Comparison of ENCODE assay signal across 21 cellular contexts in genomic region chr17:80878876-80879722, GRCh38.
DNase-seq lines count a peak whose midpoint lies in the region; ATAC-seq and TF ChIP-seq lines count a peak whose summit lies in the region.
"Had no signal": no experiment of that assay in that cellular context is flagged by ENCODE, and none has a peak within 500 bp of the region (broad histone marks: within the 10 kb centered on the region; RNA-seq: fewer than 3 reads in every experiment).

No MANE protein-coding gene starts in this region.

- TF ChIP-seq CTCF in CD14-positive monocyte (IDR thresholded peaks at IDR 0.05), result no peak

- no peaks in the 10 kb centered on the region for H3K9me3 Mint-ChIP-seq in activated CD4-positive, alpha-beta memory T cell treated with anti-CD3 and anti-CD28 coated beads, Interleukin-2, amount 10 ng/mL, durations not matched to agents 7 days and 5 days
- no peaks in the 10 kb centered on the region for H3K9me3 Mint-ChIP-seq in activated CD4-positive, alpha-beta memory T cell treated with anti-CD3 and anti-CD28 coated beads for 36 hours
- peaks cover 0 to 2% (median 0%) of the 10 kb centered on the region in 7 donors for H3K9me3 Mint-ChIP-seq in CD14-positive monocyte
- no peaks in the 10 kb centered on the region for H3K9me3 Mint-ChIP-seq in activated T-helper 17 cell treated with anti-CD3 and anti-CD28 coated beads, Interleukin-2, amount 50 U/mL, for 72 hours
- H3K9me3 Mint-ChIP-seq: CD4-positive, CD25-positive, alpha-beta regulatory T cell; dendritic cell treated with granulocyte-macrophage colony-stimulating factor and Interleukin-4, amounts not matched to agents 40 ng/mL and 50 ng/mL, for 4 days; type B pancreatic cell had no signal

- DNase-seq in activated CD4-positive, alpha-beta memory T cell treated with anti-CD3 and anti-CD28 coated beads, Interleukin-2, amount 10 ng/mL, durations not matched to agents 7 days and 5 days, result no peak
- DNase-seq in activated CD4-positive, alpha-beta memory T cell treated with anti-CD3 and anti-CD28 coated beads for 36 hours, result no peak
- peak; percentile 42 for DNase-seq in CD14-positive monocyte (ENCODE audit: low spot score)
- DNase-seq in mesenteric fat pad (ENCODE audit: low spot score), result peak; percentile 89
- DNase-seq in amniotic stem cell (lab: John Stamatoyannopoulos, UW), result no peak
- DNase-seq in HCEC 1CT, result no peak
- DNase-seq in OCI-M2 (lab: John Stamatoyannopoulos, UW; ENCODE audit: unreplicated experiment), result no peak
- DNase-seq: activated gamma-delta T cell; brain microvascular endothelial cell; CD4-positive, CD25-positive, alpha-beta regulatory T cell; foreskin fibroblast; NCI-H1436; NCI-H2171 treated with DMSO at 0.1 percent for 48 hours; NCI-H774; PC-9; SK-N-SH; stimulated activated naive CD4-positive, alpha-beta T cell had no signal

- H3K27ac Mint-ChIP-seq in activated CD4-positive, alpha-beta memory T cell treated with anti-CD3 and anti-CD28 coated beads, Interleukin-2, amount 10 ng/mL, durations not matched to agents 7 days and 5 days, result peak overlapping the region; percentile 100
- no peak overlapping the region for H3K27ac Mint-ChIP-seq in activated CD4-positive, alpha-beta memory T cell treated with anti-CD3 and anti-CD28 coated beads for 36 hours
- peak overlapping the region in 1 of 7 donors; percentile 23 for H3K27ac Mint-ChIP-seq in CD14-positive monocyte
- peak overlapping the region; percentile 98 for H3K27ac Mint-ChIP-seq in activated T-helper 17 cell treated with anti-CD3 and anti-CD28 coated beads, Interleukin-2, amount 50 U/mL, for 72 hours
- H3K27ac Mint-ChIP-seq: type B pancreatic cell had no signal

- CTCF ChIA-PET in activated CD4-positive, alpha-beta memory T cell treated with anti-CD3 and anti-CD28 coated beads, Interleukin-2, amount 10 ng/mL, durations not matched to agents 7 days and 5 days (lab: Charles Lee), result interaction anchor here (1.7 kb wide), 1 partner anchor 23 kb away, joined by 7 read pairs; no protein-coding TSS in a partner anchor
- CTCF ChIA-PET in activated CD4-positive, alpha-beta memory T cell treated with anti-CD3 and anti-CD28 coated beads for 36 hours (lab: Charles Lee), result interaction anchor here (1.3 kb wide), 1 partner anchor 11 kb away, joined by 4 read pairs; no protein-coding TSS in a partner anchor

- peaks cover 50% of the 10 kb centered on the region for H3K4me1 Mint-ChIP-seq in activated CD4-positive, alpha-beta memory T cell treated with anti-CD3 and anti-CD28 coated beads, Interleukin-2, amount 10 ng/mL, durations not matched to agents 7 days and 5 days
- H3K4me1 Mint-ChIP-seq in activated CD4-positive, alpha-beta memory T cell treated with anti-CD3 and anti-CD28 coated beads for 36 hours (ENCODE audit: low read depth), result peaks cover 36% of the 10 kb centered on the region
- H3K4me1 Mint-ChIP-seq in CD14-positive monocyte, result peaks cover 18% of the 10 kb centered on the region
- peaks cover 28% of the 10 kb centered on the region for H3K4me1 Mint-ChIP-seq in activated T-helper 17 cell treated with anti-CD3 and anti-CD28 coated beads, Interleukin-2, amount 50 U/mL, for 72 hours

- peaks cover 56% of the 10 kb centered on the region for H3K36me3 Mint-ChIP-seq in activated CD4-positive, alpha-beta memory T cell treated with anti-CD3 and anti-CD28 coated beads, Interleukin-2, amount 10 ng/mL, durations not matched to agents 7 days and 5 days (ENCODE audit: low read depth)
- peaks cover 39% of the 10 kb centered on the region for H3K36me3 Mint-ChIP-seq in activated CD4-positive, alpha-beta memory T cell treated with anti-CD3 and anti-CD28 coated beads for 36 hours
- peaks cover 49 to 53% of the 10 kb centered on the region in 2 donors for H3K36me3 Mint-ChIP-seq in CD14-positive monocyte
- H3K36me3 Mint-ChIP-seq in activated T-helper 17 cell treated with anti-CD3 and anti-CD28 coated beads, Interleukin-2, amount 50 U/mL, for 72 hours (ENCODE audit: low read depth), result peaks cover 74% of the 10 kb centered on the region

- intact Hi-C loops in activated CD4-positive, alpha-beta memory T cell treated with anti-CD3 and anti-CD28 coated beads for 36 hours (cut with micrococcal nuclease), result loop anchor here (5.0 kb wide), 1 partner anchor 87 kb away; no protein-coding TSS in a partner anchor
- intact Hi-C loops in CD14-positive monocyte (cut with micrococcal nuclease), result no loop called here

- H3K27me3 Mint-ChIP-seq in activated CD4-positive, alpha-beta memory T cell treated with anti-CD3 and anti-CD28 coated beads, Interleukin-2, amount 10 ng/mL, durations not matched to agents 7 days and 5 days, result no peaks in the 10 kb centered on the region
- H3K27me3 Mint-ChIP-seq in activated CD4-positive, alpha-beta memory T cell treated with anti-CD3 and anti-CD28 coated beads for 36 hours, result no peaks in the 10 kb centered on the region
- peaks cover 0 to 4% (median 1%) of the 10 kb centered on the region in 3 donors for H3K27me3 Mint-ChIP-seq in CD14-positive monocyte (ENCODE audit: low read depth in 3 of 3)
- no peaks in the 10 kb centered on the region for H3K27me3 Mint-ChIP-seq in activated T-helper 17 cell treated with anti-CD3 and anti-CD28 coated beads, Interleukin-2, amount 50 U/mL, for 72 hours
- H3K27me3 Mint-ChIP-seq: dendritic cell treated with granulocyte-macrophage colony-stimulating factor and Interleukin-4, amounts not matched to agents 40 ng/mL and 50 ng/mL, for 4 days; type B pancreatic cell had no signal

- no peak overlapping the region for H3K4me3 Mint-ChIP-seq in activated CD4-positive, alpha-beta memory T cell treated with anti-CD3 and anti-CD28 coated beads, Interleukin-2, amount 10 ng/mL, durations not matched to agents 7 days and 5 days
- H3K4me3 Mint-ChIP-seq in activated CD4-positive, alpha-beta memory T cell treated with anti-CD3 and anti-CD28 coated beads for 36 hours, result no peak overlapping the region
- no peak overlapping the region for H3K4me3 Mint-ChIP-seq in CD14-positive monocyte
- H3K4me3 Mint-ChIP-seq in activated T-helper 17 cell treated with anti-CD3 and anti-CD28 coated beads, Interleukin-2, amount 50 U/mL, for 72 hours, result peak overlapping the region; percentile 66
- H3K4me3 Mint-ChIP-seq: dendritic cell treated with granulocyte-macrophage colony-stimulating factor and Interleukin-4, amounts not matched to agents 40 ng/mL and 50 ng/mL, for 4 days; type B pancreatic cell had no signal

- no peak for ATAC-seq in activated T-helper 17 cell treated with anti-CD3 and anti-CD28 coated beads, Interleukin-2, amount 50 U/mL, for 72 hours (replicated peaks)
- ATAC-seq: A549 had no signal

- POLR2A ChIA-PET in activated CD4-positive, alpha-beta memory T cell treated with anti-CD3 and anti-CD28 coated beads, Interleukin-2, amount 10 ng/mL, durations not matched to agents 7 days and 5 days (lab: Charles Lee), result interaction anchor here (1.2 to 2.6 kb wide), 5 partner anchors 10 to 32 kb away, joined by 4 to 120 read pairs (median 13); no protein-coding TSS in a partner anchor
- POLR2A ChIA-PET in activated CD4-positive, alpha-beta memory T cell treated with anti-CD3 and anti-CD28 coated beads for 36 hours (lab: Charles Lee), result interaction anchor here (1.0 to 2.9 kb wide), 2 partner anchors 10 kb away, joined by 3 to 41 read pairs; no protein-coding TSS in a partner anchor

Comparison
In these comparisons a context has a peak if more than half of its experiments do, and no peak if none do; other contexts are left out.
1. DNase-seq: peak in CD14-positive monocyte (single experiment) and mesenteric fat pad (single experiment); none in activated CD4-positive, alpha-beta memory T cell treated with anti-CD3 and anti-CD28 coated beads, Interleukin-2, amount 10 ng/mL, durations not matched to agents 7 days and 5 days (single experiment), activated CD4-positive, alpha-beta memory T cell treated with anti-CD3 and anti-CD28 coated beads for 36 hours (single experiment), amniotic stem cell (single experiment), HCEC 1CT (single experiment) and OCI-M2 (single experiment).